ENCODE assay signal across 8 cellular contexts in the genomic region with DNA sequence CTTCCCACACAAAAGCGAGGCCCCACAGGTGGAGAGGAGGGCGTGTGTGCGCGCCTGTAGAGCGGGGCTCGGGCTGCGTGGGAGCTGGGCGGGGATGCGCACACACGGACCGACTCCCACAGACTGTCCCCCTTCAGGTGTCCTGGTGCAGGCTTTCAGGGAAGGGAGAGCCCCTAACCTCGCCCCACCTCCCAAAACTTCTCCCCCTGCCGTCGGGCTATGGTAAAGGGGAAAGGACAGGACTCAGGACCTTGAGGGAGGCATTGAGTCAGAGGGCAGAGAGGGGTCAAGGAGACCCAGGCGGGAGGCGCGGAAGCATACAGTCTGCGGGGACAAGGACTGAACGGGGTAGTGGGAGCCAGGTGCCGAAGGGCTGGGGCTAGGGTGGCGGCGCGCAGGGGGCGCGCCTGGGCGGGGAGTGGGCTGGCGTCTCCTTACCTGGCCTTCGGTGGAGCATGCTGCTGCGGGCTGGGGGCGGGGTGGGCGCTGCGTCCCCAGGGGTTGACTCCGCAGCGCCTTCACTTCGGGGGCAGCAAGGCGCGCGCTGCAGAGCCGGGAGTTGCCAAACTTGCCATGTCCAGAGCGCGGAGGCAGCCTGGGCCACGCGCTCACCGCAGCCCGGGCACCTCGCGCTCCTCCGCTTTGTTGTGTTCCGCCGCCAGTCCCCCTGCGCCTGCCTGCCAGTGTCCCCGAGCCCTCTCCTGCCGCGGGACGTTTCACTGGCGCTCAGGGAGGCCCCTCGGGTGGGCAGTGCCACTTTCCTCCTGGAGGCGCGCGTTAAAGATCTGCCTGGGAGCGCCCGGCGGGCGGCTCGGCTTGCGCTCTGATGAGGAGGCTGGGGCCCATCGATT.
DNase-seq lines count a peak whose midpoint lies in the region; ATAC-seq and TF ChIP-seq lines count a peak whose summit lies in the region.

No MANE protein-coding gene starts in this region.

- dilution Hi-C loops in mammary epithelial cell (cut with HindIII; ENCODE audit: low sequenced_read_pairs): no loop called here

- H3K36me3 ChIP-seq in mammary epithelial cell (ENCODE audit: insufficient read depth, low read length): no peaks in the 10 kb centered on the region
- H3K36me3 ChIP-seq in kidney epithelial cell (ENCODE audit: control insufficient read depth, insufficient read depth, low read length): no peaks in the 10 kb centered on the region

- no peaks in the 10 kb centered on the region for H3K9me3 Mint-ChIP-seq in type B pancreatic cell

- intact Hi-C loops in mammary epithelial cell (cut with micrococcal nuclease): no loop called here

- H3K4me3 Mint-ChIP-seq in type B pancreatic cell: peak overlapping the region; percentile 87

- H3K27me3 Mint-ChIP-seq in type B pancreatic cell: peaks cover 35% of the 10 kb centered on the region

- H3K4me1 Mint-ChIP-seq in type B pancreatic cell (ENCODE audit: unreplicated experiment): peaks cover 15% of the 10 kb centered on the region

- H3K27me3 ChIP-seq in mammary epithelial cell (ENCODE audit: insufficient read depth, low read length) (no peaks in the 10 kb centered on the region), kidney epithelial cell (ENCODE audit: control insufficient read depth, insufficient read depth, low read length) (no peaks in the 10 kb centered on the region)

- WGBS in mammary epithelial cell (ENCODE audit: low coverage, missing lambda C conversion rate): 17% methylated on average over 9 of the region's 67 CpGs

- peak overlapping the region; percentile 75 for H2AFZ ChIP-seq in mammary epithelial cell (ENCODE audit: low read depth, low read length)

- peaks cover 13% of the 10 kb centered on the region for H3K4me1 ChIP-seq in mammary epithelial cell (ENCODE audit: insufficient read depth, low read length)

- CTCF ChIA-PET in mammary epithelial cell (lab: Charles Lee; ENCODE audit: low non-redundant PET): interaction anchor here (0.6 kb wide), 1 partner anchor 85 kb away, joined by 6 read pairs; no protein-coding TSS in a partner anchor

- no peak overlapping the region for H3K27ac Mint-ChIP-seq in type B pancreatic cell

- no peaks in the 10 kb centered on the region for H3K36me3 Mint-ChIP-seq in type B pancreatic cell

- H3K4me2 ChIP-seq in mammary epithelial cell (ENCODE audit: insufficient read depth, low read depth, low read length): peak overlapping the region; percentile 100

- TF ChIP-seq CTCF in mammary epithelial cell (conservative IDR thresholded peaks at IDR 0.05 in 1 of 2, IDR thresholded peaks at IDR 0.05 in 1 of 2; ENCODE audit: extremely low read depth in 1 of 2, insufficient read depth in 1 of 2, low read depth in 1 of 2, low read length in 2 of 2): peak in 1 of 2 donors; percentile 25
- peak; percentile 31 for TF ChIP-seq CTCF in kidney epithelial cell (IDR thresholded peaks at IDR 0.05; ENCODE audit: insufficient read depth, low read length, poor library complexity, severe bottlenecking)
- TF ChIP-seq CTCF in type B pancreatic cell (conservative IDR thresholded peaks at IDR 0.05): peak; percentile 52

- no TSS peak for BruUV-seq in mammary epithelial cell (replicated peaks; lab: Mats Ljungman, UMichigan)

- H3K27ac ChIP-seq in mammary epithelial cell (ENCODE audit: insufficient read depth, low read depth, low read length): no peak overlapping the region

- H4K20me1 ChIP-seq in mammary epithelial cell (ENCODE audit: insufficient read depth, low read length): no peaks in the 10 kb centered on the region

- no peaks in the 10 kb centered on the region for H3K9me3 ChIP-seq in mammary epithelial cell (replicated peaks; ENCODE audit: insufficient read depth, low read length)

- no peak overlapping the region for H3K9ac ChIP-seq in mammary epithelial cell (ENCODE audit: insufficient read depth, low read length)

- peak; percentile 5 for DNase-seq in NCI-H1092 treated with DMSO at 0.1 percent for 48 hours (lab: John Stamatoyannopoulos, UW)
- DNase-seq in NCI-H1092 (lab: John Stamatoyannopoulos, UW): no peak
- peak; percentile 33 for DNase-seq in mammary epithelial cell
- DNase-seq in kidney epithelial cell (ENCODE audit: low read depth): no peak
- no peak for DNase-seq in type B pancreatic cell (ENCODE audit: extremely low spot score, unreplicated experiment)
- no peak for DNase-seq in dedifferentiated amniotic fluid mesenchymal stem cell (ENCODE audit: extremely low spot score)
- DNase-seq in mesenteric fat pad (ENCODE audit: low spot score): no peak

- in situ Hi-C loops in mammary epithelial cell (cut with MboI; ENCODE audit: low sequenced_read_pairs in 2 of 2): loop anchor here (25.0 kb wide), 1 partner anchor 296 kb away; a partner anchor contains a TSS

- no peak for ATAC-seq in HG03196 (IDR thresholded peaks at IDR 0.05; ENCODE audit: unreplicated experiment)

- H3K79me2 ChIP-seq in mammary epithelial cell (ENCODE audit: insufficient read depth, low read length): no peaks in the 10 kb centered on the region

- H3K4me3 ChIP-seq in mammary epithelial cell (replicated peaks in 1 of 3; ENCODE audit: insufficient read depth in 1 of 3, low read depth in 2 of 3, low read length in 3 of 3): peak overlapping the region in 2 of 3 experiments; percentile 57
- peak overlapping the region; percentile 56 for H3K4me3 ChIP-seq in kidney epithelial cell (ENCODE audit: low read depth, low read length)

Comparison
In these comparisons a context has a peak if more than half of its experiments do, and no peak if none do; other contexts are left out.
1. DNase-seq: peak in NCI-H1092 treated with DMSO at 0.1 percent for 48 hours (single experiment) and mammary epithelial cell (single experiment); none in NCI-H1092 (single experiment), kidney epithelial cell (single experiment), type B pancreatic cell (single experiment), dedifferentiated amniotic fluid mesenchymal stem cell (single experiment) and mesenteric fat pad (single experiment).